In the genomic region with DNA sequence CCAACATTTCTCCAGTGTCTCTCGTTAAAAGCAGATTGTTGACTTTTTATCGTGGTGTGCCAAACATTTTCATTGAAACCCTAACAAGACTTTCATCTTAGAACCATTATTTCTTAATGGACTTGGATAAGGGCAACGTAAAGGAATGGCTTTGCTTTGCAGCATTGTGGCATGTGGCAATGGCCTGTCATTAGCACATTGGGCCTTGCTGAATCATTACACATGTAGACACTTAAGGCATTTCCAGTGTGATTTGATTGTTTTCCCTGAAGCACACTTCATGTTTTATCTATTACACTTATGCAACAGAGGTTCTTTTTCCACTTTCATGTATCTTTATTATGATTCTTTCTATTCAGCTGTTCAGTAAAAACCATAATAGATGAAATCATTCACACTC, we compare ENCODE assay signal across 15 cellular contexts.
DNase-seq lines count a peak whose midpoint lies in the region; ATAC-seq and TF ChIP-seq lines count a peak whose summit lies in the region.
"Had no signal": no experiment of that assay in that cellular context is flagged by ENCODE, and none has a peak within 500 bp of the region (broad histone marks: within the 10 kb centered on the region; RNA-seq: fewer than 3 reads in every experiment).

No MANE protein-coding gene starts in this region.

- H2BK5ac ChIP-seq in trophoblast cell (ENCODE audit: low read depth, low read length, poor library complexity): no peak overlapping the region

- no peak overlapping the region for H3K18ac ChIP-seq in trophoblast cell (ENCODE audit: low read length)

- peak; percentile 35 for DNase-seq in GM23248
- peak; percentile 42 for DNase-seq in fibroblast of villous mesenchyme (ENCODE audit: low read depth)
- peak; percentile 55 to 57 for DNase-seq in trophoblast cell
- DNase-seq in foreskin melanocyte: no peak
- DNase-seq in midbrain (lab: John Stamatoyannopoulos, UW): no peak
- no peak for DNase-seq in putamen (ENCODE audit: low spot score)
- DNase-seq: CD8-positive, alpha-beta memory T cell; NCI-H146; NCI-H2081 treated with DMSO at 0.1 percent for 48 hours; NCI-H524; Peyer's patch had no signal

- H3K4me2 ChIP-seq in GM23248 (ENCODE audit: unreplicated experiment) (no peak overlapping the region), trophoblast cell (ENCODE audit: low read length) (no peak overlapping the region)
- H3K4me2 ChIP-seq: BLaER1 had no signal

- H4K12ac ChIP-seq in trophoblast cell (ENCODE audit: low read depth, low read length): no peak overlapping the region

- H3K27ac ChIP-seq in GM23248: no peak overlapping the region
- H3K27ac ChIP-seq in VCaP: peak overlapping the region; percentile 34
- no peak overlapping the region for H3K27ac ChIP-seq in trophoblast cell (ENCODE audit: low read depth, low read length)
- H3K27ac ChIP-seq: BLaER1, Peyer's patch had no signal

- no peak overlapping the region for H2BK120ac ChIP-seq in trophoblast cell (ENCODE audit: insufficient read depth, low read length, poor library complexity)

- no peaks in the 10 kb centered on the region for H3K27me3 ChIP-seq in GM23248 (replicated peaks; ENCODE audit: insufficient read depth)
- H3K27me3 ChIP-seq in trophoblast cell (ENCODE audit: insufficient read depth, low read length): no peaks in the 10 kb centered on the region
- H3K27me3 ChIP-seq: BLaER1, Peyer's patch had no signal

- H3K9ac ChIP-seq in GM23248: no peak overlapping the region
- H3K9ac ChIP-seq in trophoblast cell (ENCODE audit: low read length): no peak overlapping the region
- H3K9ac ChIP-seq: BLaER1 had no signal

- no peaks in the 10 kb centered on the region for H3K9me2 ChIP-seq in GM23248 (ENCODE audit: insufficient read depth)

- no peak overlapping the region for H2AK5ac ChIP-seq in trophoblast cell (ENCODE audit: low read length)

- H3K4me1 ChIP-seq in GM23248 (ENCODE audit: insufficient read depth) (peaks cover 24% of the 10 kb centered on the region; the same call in 1 of the 2 replicates), trophoblast cell (ENCODE audit: control insufficient read depth in 1 of 2, insufficient read depth in 2 of 2, low read length in 2 of 2) (peaks cover 0 to 2% of the 10 kb centered on the region in 2 experiments)

- no peaks in the 10 kb centered on the region for H4K20me1 ChIP-seq in GM23248 (ENCODE audit: insufficient read depth)
- H4K20me1 ChIP-seq: BLaER1 had no signal

- H3K9me3 ChIP-seq in GM23248 (ENCODE audit: low read depth) (no peaks in the 10 kb centered on the region), trophoblast cell (ENCODE audit: insufficient read depth, low read depth, low read length) (no peaks in the 10 kb centered on the region)
- H3K9me3 ChIP-seq: BLaER1, Peyer's patch had no signal

- H3K23ac ChIP-seq in trophoblast cell (ENCODE audit: low read length): no peak overlapping the region

- no peak for TF ChIP-seq CTCF in VCaP (conservative IDR thresholded peaks at IDR 0.05)
- TF ChIP-seq CTCF in fibroblast of villous mesenchyme (IDR thresholded peaks at IDR 0.05; ENCODE audit: insufficient read depth, low read depth, low read length): no peak

- H3K36me3 ChIP-seq in GM23248 (ENCODE audit: low read depth): no peaks in the 10 kb centered on the region
- no peaks in the 10 kb centered on the region for H3K36me3 ChIP-seq in trophoblast cell (ENCODE audit: control insufficient read depth in 1 of 2, insufficient read depth in 2 of 2, low read length in 2 of 2)
- H3K36me3 ChIP-seq: BLaER1, Peyer's patch had no signal

- H3K79me2 ChIP-seq in GM23248 (ENCODE audit: insufficient read depth) (no peaks in the 10 kb centered on the region), trophoblast cell (ENCODE audit: control insufficient read depth, insufficient read depth, low read length, poor library complexity) (no peaks in the 10 kb centered on the region)

- H3K79me1 ChIP-seq in trophoblast cell (ENCODE audit: low read length): peaks cover 2% of the 10 kb centered on the region

- no peak for ATAC-seq in GM21528 (IDR thresholded peaks at IDR 0.05; ENCODE audit: low FRiP score, unreplicated experiment)
- ATAC-seq: HCT116 had no signal

- H3F3A ChIP-seq in GM23248 (ENCODE audit: insufficient read depth): no peaks in the 10 kb centered on the region

- no peak overlapping the region for H3K14ac ChIP-seq in trophoblast cell (ENCODE audit: low read length)

- no peak overlapping the region for H2BK12ac ChIP-seq in trophoblast cell (ENCODE audit: low read length)

- H3K4me3 ChIP-seq in GM23248: no peak overlapping the region
- H3K4me3 ChIP-seq in fibroblast of villous mesenchyme (ENCODE audit: low read depth, low read length): no peak overlapping the region
- no peak overlapping the region for H3K4me3 ChIP-seq in trophoblast cell (ENCODE audit: low read depth, low read length)
- H3K4me3 ChIP-seq: BLaER1, Peyer's patch had no signal

- in situ Hi-C loops in GM23248 (cut with MboI): no loop called here

- H4K91ac ChIP-seq in trophoblast cell (ENCODE audit: low read depth, low read length): no peak overlapping the region

- no peak overlapping the region for H4K8ac ChIP-seq in trophoblast cell (ENCODE audit: low read depth, low read length)

- H3K4ac ChIP-seq in trophoblast cell (ENCODE audit: low read depth, low read length): no peak overlapping the region

- H2AFZ ChIP-seq in GM23248: no peak overlapping the region
- H2AFZ ChIP-seq in trophoblast cell (ENCODE audit: insufficient read depth, low read length, poor library complexity): no peak overlapping the region

- 21 to 31% methylated on average over 3 of the region's 3 CpGs for WGBS in GM23248 (ENCODE audit: low coverage in 1 of 2, low lambda C conversion rate in 2 of 2, missing lambda C conversion rate in 2 of 2), 2 experiments
- WGBS in trophoblast cell (ENCODE audit: extremely low coverage, insufficient coverage, insufficient read length): no CpG with 5 or more reads among the region's 3 CpGs

Comparison
In these comparisons a context has a peak if more than half of its experiments do, and no peak if none do; other contexts are left out.
1. DNase-seq: peak in GM23248 (single experiment), fibroblast of villous mesenchyme (single experiment) and trophoblast cell (2 of 2); none in foreskin melanocyte (single experiment), midbrain (single experiment) and putamen (single experiment).